In the genomic region with DNA sequence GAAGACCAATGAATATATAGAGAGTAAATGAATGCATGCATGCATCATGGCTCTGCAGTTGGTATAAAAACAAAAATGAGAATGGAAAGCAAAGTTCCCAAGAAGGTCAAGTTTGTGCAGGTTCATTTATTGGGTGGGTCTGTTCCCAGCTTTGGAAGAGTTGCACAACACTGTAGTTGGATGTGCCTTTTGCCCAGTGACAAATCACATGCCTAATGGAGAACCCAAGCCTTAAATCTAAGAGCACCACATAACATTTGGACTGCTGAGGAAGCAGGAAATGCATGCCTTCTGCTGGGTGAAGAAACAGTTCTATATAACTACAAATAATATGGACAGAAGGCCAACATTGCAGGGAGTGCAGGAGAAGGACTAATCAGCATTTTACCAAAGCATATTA, we compare ENCODE assay signal across 21 cellular contexts. TPM values are rescaled to one million over a fixed set of nuclear protein-coding genes. Genes with fewer than 3 reads are reported as not detected.
DNase-seq lines count a peak whose midpoint lies in the region; ATAC-seq and TF ChIP-seq lines count a peak whose summit lies in the region.
"Had no signal": no experiment of that assay in that cellular context is flagged by ENCODE, and none has a peak within 500 bp of the region (broad histone marks: within the 10 kb centered on the region; RNA-seq: fewer than 3 reads in every experiment).

No MANE protein-coding gene starts in this region.

- no peaks in the 10 kb centered on the region for H3K27me3 ChIP-seq in vagina
- H3K27me3 ChIP-seq: BLaER1 treated with 17β-estradiol and CSF1 and Interleukin-3, amounts not matched to agents 10 nM and 100 nM; Peyer's patch had no signal

- H3K27ac Mint-ChIP-seq in memory B cell = peak overlapping the region; percentile 21
- H3K27ac Mint-ChIP-seq in activated naive CD4-positive, alpha-beta T cell treated with anti-CD3 and anti-CD28 coated beads, Interleukin-2, amount 50 U/mL, for 72 hours = no peak overlapping the region
- H3K27ac Mint-ChIP-seq: activated naive CD8-positive, alpha-beta T cell; H9; stimulated activated naive CD8-positive, alpha-beta T cell treated with anti-CD3 and anti-CD28 coated beads, Interleukin-15, amount 100 ng/mL, for 72 hours had no signal

- intact Hi-C loops in Right ventricle myocardium inferior (cut with DNase I) (loop anchor here (2.0 to 10.0 kb wide), 2 partner anchors 29 to 55 kb away; no protein-coding TSS in a partner anchor), cardiac septum (cut with DNase I) (loop anchor here (2.0 to 5.0 kb wide), 2 partner anchors 31 to 152 kb away; partner anchors contain the start of genes DDIAS and PRCP), vagina (cut with DNase I) (no loop called here)

- H3K27ac ChIP-seq in vagina = peak overlapping the region; percentile 34
- H3K27ac ChIP-seq: BLaER1 treated with 17β-estradiol and CSF1 and Interleukin-3, amounts not matched to agents 10 nM and 100 nM; Peyer's patch had no signal

- H3K4me1 Mint-ChIP-seq in memory B cell = peaks cover 15% of the 10 kb centered on the region

- no peaks in the 10 kb centered on the region for H3K9me3 ChIP-seq in vagina
- H3K9me3 ChIP-seq: BLaER1 treated with 17β-estradiol and CSF1 and Interleukin-3, amounts not matched to agents 10 nM and 100 nM; Peyer's patch; SK-N-SH had no signal

- no peak for TF ChIP-seq POLR2A in vagina (IDR thresholded peaks at IDR 0.05)

- ATAC-seq in Right ventricle myocardium inferior (peak; percentile 51), memory B cell (ENCODE audit: low read depth) (no peak)
- ATAC-seq in activated naive CD4-positive, alpha-beta T cell treated with anti-CD3 and anti-CD28 coated beads, Interleukin-2, amount 50 U/mL, for 72 hours = no peak
- ATAC-seq: stimulated activated naive CD8-positive, alpha-beta T cell treated with anti-CD3 and anti-CD28 coated beads, Interleukin-15, amount 100 ng/mL, for 72 hours had no signal

- DNase-seq in Right ventricle myocardium inferior (ENCODE audit: missing footprints) (no peak), cardiac septum (ENCODE audit: low spot score) (no peak), fibroblast of the aortic adventitia (ENCODE audit: low read depth) (peak; percentile 22), memory B cell (ENCODE audit: low spot score in 2 of 2) (no peak), vagina (ENCODE audit: extremely low spot score in 2 of 2) (no peak), OCI-M1 (lab: John Stamatoyannopoulos, UW) (no peak), NCI-H2081 (lab: John Stamatoyannopoulos, UW) (no peak)
- no peak for DNase-seq in activated naive CD4-positive, alpha-beta T cell treated with anti-CD3 and anti-CD28 coated beads, Interleukin-2, amount 50 U/mL, for 72 hours (ENCODE audit: low spot score in 2 of 2)
- DNase-seq: activated CD4-positive, CD25-positive, alpha-beta regulatory T cell treated with anti-CD3 and anti-CD28 coated beads, Interleukin-2, amount 50 U/mL, for 72 hours; activated T-cell treated with anti-CD3 and anti-CD28 coated beads, Interleukin-2, amount 50 U/mL, for 48 hours; GDM1; H9; NCI-H1436 treated with DMSO at 0.1 percent for 48 hours; Peyer's patch; SK-N-SH; stimulated activated CD4-positive, alpha-beta T cell treated with anti-CD3 and anti-CD28 coated beads, Interleukin-1b, Interleukin-23, amount 100 ng/mL, for 48 hours; stimulated activated naive CD8-positive, alpha-beta T cell treated with anti-CD3 and anti-CD28 coated beads, Interleukin-15, amount 100 ng/mL, for 72 hours; T-helper 9 cell; trophoblast cell had no signal

- no peaks in the 10 kb centered on the region for H3K36me3 Mint-ChIP-seq in memory B cell
- no peaks in the 10 kb centered on the region for H3K36me3 Mint-ChIP-seq in activated naive CD4-positive, alpha-beta T cell treated with anti-CD3 and anti-CD28 coated beads, Interleukin-2, amount 50 U/mL, for 72 hours
- H3K36me3 Mint-ChIP-seq: activated naive CD8-positive, alpha-beta T cell had no signal

- TF ChIP-seq CTCF in fibroblast of the aortic adventitia (IDR thresholded peaks at IDR 0.05; ENCODE audit: insufficient read depth, low read length) = no peak
- no peak for TF ChIP-seq CTCF in vagina (IDR thresholded peaks at IDR 0.05)

- H3K36me3 ChIP-seq in vagina = no peaks in the 10 kb centered on the region
- H3K36me3 ChIP-seq: BLaER1 treated with 17β-estradiol and CSF1 and Interleukin-3, amounts not matched to agents 10 nM and 100 nM; Peyer's patch had no signal

- H3K4me1 ChIP-seq in vagina = peaks cover 65% of the 10 kb centered on the region

- H3K9me3 Mint-ChIP-seq in memory B cell = no peaks in the 10 kb centered on the region
- H3K9me3 Mint-ChIP-seq in activated naive CD4-positive, alpha-beta T cell treated with anti-CD3 and anti-CD28 coated beads, Interleukin-2, amount 50 U/mL, for 72 hours = no peaks in the 10 kb centered on the region
- H3K9me3 Mint-ChIP-seq: H9; stimulated activated naive CD8-positive, alpha-beta T cell treated with anti-CD3 and anti-CD28 coated beads, Interleukin-15, amount 100 ng/mL, for 72 hours had no signal

- H3K4me3 ChIP-seq in fibroblast of the aortic adventitia (ENCODE audit: low read depth, low read length) (no peak overlapping the region), vagina (no peak overlapping the region)
- H3K4me3 ChIP-seq: BLaER1 treated with 17β-estradiol and CSF1 and Interleukin-3, amounts not matched to agents 10 nM and 100 nM; Peyer's patch had no signal

- H3K4me3 Mint-ChIP-seq in memory B cell = no peak overlapping the region
- H3K4me3 Mint-ChIP-seq: activated naive CD8-positive, alpha-beta T cell; H9; stimulated activated naive CD8-positive, alpha-beta T cell treated with anti-CD3 and anti-CD28 coated beads, Interleukin-15, amount 100 ng/mL, for 72 hours had no signal

- H3K27me3 Mint-ChIP-seq in memory B cell = no peaks in the 10 kb centered on the region
- H3K27me3 Mint-ChIP-seq: activated naive CD8-positive, alpha-beta T cell; stimulated activated naive CD8-positive, alpha-beta T cell treated with anti-CD3 and anti-CD28 coated beads, Interleukin-15, amount 100 ng/mL, for 72 hours had no signal

RNA-seq across cellular contexts. Expression of gene PRCP, which starts 30.6 kb away (rescaled TPM):
- total RNA-seq in Right ventricle myocardium inferior (43.4 TPM), cardiac septum (52.3 TPM), fibroblast of the aortic adventitia (ENCODE audit: low replicate concordance) (19.0 and 41.1 TPM in 2 replicates), vagina (79.3 TPM)
- 10 to 100 TPM; 27.8 to 30.0 TPM for total RNA-seq in activated naive CD4-positive, alpha-beta T cell treated with anti-CD3 and anti-CD28 coated beads, Interleukin-2, amount 50 U/mL, for 72 hours

RNA-seq across cellular contexts. Expression of gene DDIAS, which starts 31.9 kb away (rescaled TPM):
- total RNA-seq in Right ventricle myocardium inferior = 0.95 TPM
- total RNA-seq in cardiac septum = 0.22 TPM
- 0.16 and 14.3 TPM in 2 replicates for total RNA-seq in fibroblast of the aortic adventitia (ENCODE audit: low replicate concordance)
- 1.5 TPM for total RNA-seq in vagina
- 10 to 100 TPM; 16.2 to 21.4 TPM for total RNA-seq in activated naive CD4-positive, alpha-beta T cell treated with anti-CD3 and anti-CD28 coated beads, Interleukin-2, amount 50 U/mL, for 72 hours
